Comparison of ENCODE assay signal across 18 cellular contexts in genomic region chr6:43125555-43125954, GRCh38. TPM values are rescaled to one million over a fixed set of nuclear protein-coding genes. Genes with fewer than 3 reads are reported as not detected.
DNase-seq lines count a peak whose midpoint lies in the region; ATAC-seq and TF ChIP-seq lines count a peak whose summit lies in the region.
"Had no signal": no experiment of that assay in that cellular context is flagged by ENCODE, and none has a peak within 500 bp of the region (broad histone marks: within the 10 kb centered on the region; RNA-seq: fewer than 3 reads in every experiment).

No MANE protein-coding gene starts in this region.

- H2AFZ ChIP-seq in ACC112 (ENCODE audit: low read length, unreplicated experiment), result no peak overlapping the region
- no peak overlapping the region for H2AFZ ChIP-seq in H9 (ENCODE audit: low read length)

- H3K23ac ChIP-seq in H9 (ENCODE audit: insufficient read length, low read depth, low read length), result no peak overlapping the region

- no peak overlapping the region for H3K9ac ChIP-seq in H9 (ENCODE audit: extremely low read depth, insufficient read length, low read length)

- H3K79me2 ChIP-seq in ACC112 (ENCODE audit: control insufficient read depth, insufficient read depth, low read length, unreplicated experiment), result peaks cover 19% of the 10 kb centered on the region
- H3K79me2 ChIP-seq in H9 (ENCODE audit: insufficient read depth, low read length), result peaks cover 3% of the 10 kb centered on the region; the same call in 1 of the 2 replicates

- H4K8ac ChIP-seq in H9 (replicated peaks; ENCODE audit: insufficient read length, low read depth, low read length), result no peak overlapping the region

- no peak overlapping the region for H2BK15ac ChIP-seq in H9 (ENCODE audit: low read depth, low read length)

- no peaks in the 10 kb centered on the region for H3K23me2 ChIP-seq in H9 (ENCODE audit: insufficient read length, low read depth, low read length, poor library complexity, severe bottlenecking)

- TF ChIP-seq POLR2A in breast epithelium (IDR thresholded peaks at IDR 0.05) (no peak), spleen (IDR thresholded peaks at IDR 0.05) (no peak)

- H3K9me3 Mint-ChIP-seq in H9, result no peaks in the 10 kb centered on the region
- H3K9me3 Mint-ChIP-seq in nephron progenitor cell, result no peaks in the 10 kb centered on the region
- H3K9me3 Mint-ChIP-seq: dendritic cell treated with granulocyte-macrophage colony-stimulating factor and Interleukin-4, amounts not matched to agents 40 ng/mL and 50 ng/mL, for 4 days had no signal

- no peak overlapping the region for H2BK20ac ChIP-seq in H9 (ENCODE audit: low read depth, low read length, poor library complexity, severe bottlenecking)

- TF ChIP-seq CTCF in H9 (conservative IDR thresholded peaks at IDR 0.05), result no peak
- TF ChIP-seq CTCF in breast epithelium (IDR thresholded peaks at IDR 0.05), result no peak
- TF ChIP-seq CTCF in nephron progenitor cell (IDR thresholded peaks at IDR 0.05), result no peak
- no peak for TF ChIP-seq CTCF in spleen (IDR thresholded peaks at IDR 0.05 in 8 of 11, conservative IDR thresholded peaks at IDR 0.05 in 3 of 11)

- H3K18ac ChIP-seq in H9 (ENCODE audit: insufficient read length, low read depth, low read length), result no peak overlapping the region

- H3K9me3 ChIP-seq in H9 (ENCODE audit: control insufficient read depth, low read depth, low read length) (no peaks in the 10 kb centered on the region), breast epithelium (no peaks in the 10 kb centered on the region), spleen (no peaks in the 10 kb centered on the region)

- H4K5ac ChIP-seq in H9 (ENCODE audit: insufficient read length, low read depth, low read length), result no peak overlapping the region

- no peaks in the 10 kb centered on the region for H4K20me1 ChIP-seq in H9 (ENCODE audit: control insufficient read depth, insufficient read depth, insufficient read length)

- H3K36me3 Mint-ChIP-seq in H9 (ENCODE audit: insufficient read depth in 1 of 3, low read depth in 3 of 3), result peaks cover 0 to 7% (median 5%) of the 10 kb centered on the region in 3 experiments; a peak in 4 of 7 replicates
- H3K36me3 Mint-ChIP-seq in nephron progenitor cell (ENCODE audit: low read depth), result peaks cover 10% of the 10 kb centered on the region

- no peak overlapping the region for H3K56ac ChIP-seq in H9 (ENCODE audit: insufficient read length, low read depth, low read length)

- peak overlapping the region; percentile 57; the same call in 1 of the 2 replicates for H3K27ac ChIP-seq in ACC112 (ENCODE audit: low read depth, low read length)
- no peak overlapping the region for H3K27ac ChIP-seq in H9 (ENCODE audit: insufficient read length, low read depth, low read length)
- H3K27ac ChIP-seq in breast epithelium, result peak overlapping the region; percentile 18 to 88
- H3K27ac ChIP-seq in spleen, result no peak overlapping the region
- H3K27ac ChIP-seq: HL-60 had no signal

- no peaks in the 10 kb centered on the region for H3K79me1 ChIP-seq in H9 (ENCODE audit: insufficient read depth, low read depth, low read length, poor library complexity, severe bottlenecking)

- DNase-seq in H9, result no peak
- no peak for DNase-seq in breast epithelium (ENCODE audit: low spot score in 2 of 2)
- no peak for DNase-seq in nephron progenitor cell
- DNase-seq in spleen, result no peak
- DNase-seq in DMS79 (lab: John Stamatoyannopoulos, UW), result no peak
- no peak for DNase-seq in UCSD-AML1 (lab: John Stamatoyannopoulos, UW; ENCODE audit: unreplicated experiment)
- DNase-seq: activated gamma-delta T cell treated with Interleukin-2 at 50 U/mL for 16 hours; GOT3; KBM-7; NCI-H1048; NCI-H2081 treated with DMSO at 0.1 percent for 48 hours; stimulated activated CD4-positive, alpha-beta T cell treated with anti-CD3 and anti-CD28 coated beads, Interleukin-1b, Interleukin-23, amount 100 ng/mL, for 48 hours; T-helper 9 cell had no signal

- no peak overlapping the region for H2BK5ac ChIP-seq in H9 (ENCODE audit: insufficient read length, low read length)

- H3K36me3 ChIP-seq in ACC112 (ENCODE audit: insufficient read depth, low read length) (no peaks in the 10 kb centered on the region), breast epithelium (no peaks in the 10 kb centered on the region), spleen (no peaks in the 10 kb centered on the region)

- no peak overlapping the region for H3K4me2 ChIP-seq in H9 (ENCODE audit: insufficient read depth, insufficient read length, low read length)

- H4K91ac ChIP-seq in H9 (ENCODE audit: insufficient read length, low read depth, low read length), result no peak overlapping the region

- H3K4me3 Mint-ChIP-seq in H9 (no peak overlapping the region), nephron progenitor cell (no peak overlapping the region)
- H3K4me3 Mint-ChIP-seq: dendritic cell treated with granulocyte-macrophage colony-stimulating factor and Interleukin-4, amounts not matched to agents 40 ng/mL and 50 ng/mL, for 4 days had no signal

- H3K4me1 ChIP-seq in ACC112 (ENCODE audit: control insufficient read depth, insufficient read depth, low read length, unreplicated experiment) (peaks cover 63% of the 10 kb centered on the region), H9 (ENCODE audit: insufficient read depth, low read length) (no peaks in the 10 kb centered on the region), breast epithelium (peaks cover 16 to 28% of the 10 kb centered on the region in 2 donors), spleen (peaks cover 0 to 19% (median 5%) of the 10 kb centered on the region in 6 donors)

- no peak overlapping the region for H3K14ac ChIP-seq in H9 (ENCODE audit: insufficient read depth, low read length)

- no peak overlapping the region for H2AK5ac ChIP-seq in H9 (ENCODE audit: insufficient read length, low read length)

- no peaks in the 10 kb centered on the region for H3K27me3 ChIP-seq in ACC112 (ENCODE audit: insufficient read depth, low read length)
- H3K27me3 ChIP-seq in H9 (ENCODE audit: insufficient read depth, low read length), result no peaks in the 10 kb centered on the region
- no peaks in the 10 kb centered on the region for H3K27me3 ChIP-seq in breast epithelium
- peaks cover 0 to 5% (median 0%) of the 10 kb centered on the region in 7 donors for H3K27me3 ChIP-seq in spleen (replicated peaks in 1 of 7)

- no peaks in the 10 kb centered on the region for H3K27me3 Mint-ChIP-seq in H9 (ENCODE audit: low read depth)
- peaks cover 6% of the 10 kb centered on the region for H3K27me3 Mint-ChIP-seq in nephron progenitor cell (ENCODE audit: low read depth, poor library complexity)
- H3K27me3 Mint-ChIP-seq: dendritic cell treated with granulocyte-macrophage colony-stimulating factor and Interleukin-4, amounts not matched to agents 40 ng/mL and 50 ng/mL, for 4 days had no signal

- no peak overlapping the region for H3K4me3 ChIP-seq in ACC112 (ENCODE audit: low read depth, low read length)
- no peak overlapping the region for H3K4me3 ChIP-seq in breast epithelium
- H3K4me3 ChIP-seq in spleen, result no peak overlapping the region
- H3K4me3 ChIP-seq: lung had no signal

- no peak for ATAC-seq in GM18519 (IDR thresholded peaks at IDR 0.05; ENCODE audit: low FRiP score, unreplicated experiment)

- no peak overlapping the region for H3T11ph ChIP-seq in H9 (ENCODE audit: low read length)

- WGBS in H9 (ENCODE audit: extremely low coverage, insufficient read length, low lambda C conversion rate), result no CpG with 5 or more reads among the region's 1 CpG
- WGBS in spleen, 5 donors, result 75 to 100% (median 91%) methylated on average over 1 of the region's 1 CpG

- no peak overlapping the region for H2BK120ac ChIP-seq in H9 (ENCODE audit: low read depth, low read length, poor library complexity, severe bottlenecking)

- no peak overlapping the region for H3K4ac ChIP-seq in H9 (ENCODE audit: low read depth, low read length)

- H3K4me1 Mint-ChIP-seq in H9, result peaks cover 46 to 61% of the 10 kb centered on the region in 2 experiments
- H3K4me1 Mint-ChIP-seq in nephron progenitor cell, result peaks cover 59% of the 10 kb centered on the region

- H2BK12ac ChIP-seq in H9 (ENCODE audit: insufficient read length, low read depth, low read length), result no peak overlapping the region

- intact Hi-C loops in breast epithelium (cut with DNase I; ENCODE audit: low total_unique reads), result no loop called here
- intact Hi-C loops in spleen (cut with DNase I; ENCODE audit: low total_unique reads), result no loop called here

- peak overlapping the region in 2 of 3 experiments; percentile 27 to 87; a peak in 3 of 7 replicates for H3K27ac Mint-ChIP-seq in H9
- peak overlapping the region; percentile 51 for H3K27ac Mint-ChIP-seq in nephron progenitor cell
- H3K27ac Mint-ChIP-seq: dendritic cell treated with granulocyte-macrophage colony-stimulating factor and Interleukin-4, amounts not matched to agents 40 ng/mL and 50 ng/mL, for 4 days had no signal

RNA-seq across cellular contexts. Expression of gene SRF, which starts 45.5 kb away (rescaled TPM):
- total RNA-seq in H9 (2021) (57.5 and 59.7 TPM in 2 replicates), breast epithelium (10 to 100 TPM; 18.1 to 32.1 (median 28.5) TPM), spleen (10 to 100 TPM; 23.5 to 45.6 (median 29.6) TPM)
- 10 to 100 TPM; 11.6 to 25.3 (median 14.3) TPM for polyA plus RNA-seq in spleen

RNA-seq across cellular contexts. Expression of gene PTK7, which starts 49.4 kb away (rescaled TPM):
- total RNA-seq in H9 (2021) (126 and 128 TPM in 2 replicates), breast epithelium (10 to 100 TPM in 2 of 3 donors, 1 to 10 TPM in 1; 7.0 to 57.1 (median 52.1) TPM), spleen (10 to 100 TPM; 20.4 to 66.4 (median 35.1) TPM)
- polyA plus RNA-seq in spleen, result 10 to 100 TPM in 1 of 3 donors, 1 to 10 TPM in 2; 6.0 to 13.0 (median 8.7) TPM

RNA-seq across cellular contexts. Expression of gene CUL9, which starts 56.4 kb away (rescaled TPM):
- total RNA-seq in H9 (2021) (15.2 and 15.5 TPM in 2 replicates), breast epithelium (10 to 100 TPM; 25.1 to 47.5 (median 43.3) TPM), spleen (10 to 100 TPM; 54.0 to 81.5 (median 68.5) TPM)
- 100 to 1,000 TPM in 2 of 3 donors, 10 to 100 TPM in 1; 50.4 to 145 (median 113) TPM for polyA plus RNA-seq in spleen

Comparison
In these comparisons a context has a peak if more than half of its experiments do, and no peak if none do; other contexts are left out.
1. H3K27ac ChIP-seq: peak in ACC112 (single experiment) and breast epithelium (2 of 2); none in H9 (single experiment) and spleen (0 of 8).